9 cellular contexts compared by ENCODE assay signal in genomic region chr6:34182751-34183531, GRCh38. TPM values are rescaled to one million over a fixed set of nuclear protein-coding genes. Genes with fewer than 3 reads are reported as not detected.
DNase-seq lines count a peak whose midpoint lies in the region; ATAC-seq and TF ChIP-seq lines count a peak whose summit lies in the region.
"Had no signal": no experiment of that assay in that cellular context is flagged by ENCODE, and none has a peak within 500 bp of the region (broad histone marks: within the 10 kb centered on the region; RNA-seq: fewer than 3 reads in every experiment).

No MANE protein-coding gene starts in this region.

- in situ Hi-C loops in GM13976 (cut with MboI; ENCODE audit: low sequenced_read_pairs, unreplicated experiment), result loop anchor here (10.0 kb wide), 1 partner anchor 232 kb away; no protein-coding TSS in a partner anchor

- DNase-seq in GM13976 (ENCODE audit: low spot score), result peak; percentile 74
- peak; percentile 94 for DNase-seq in SKM-1 (lab: John Stamatoyannopoulos, UW; ENCODE audit: unreplicated experiment)
- DNase-seq in stimulated activated CD4-positive, alpha-beta T cell treated with anti-CD3 and anti-CD28 coated beads, Interleukin-1b, Interleukin-23, amount 100 ng/mL, for 48 hours, result peak; percentile 76
- no peak for DNase-seq in NCI-H1436 treated with DMSO at 0.1 percent for 48 hours (lab: John Stamatoyannopoulos, UW)
- no peak for DNase-seq in ovary

- TF ChIP-seq CTCF in GM13976 (IDR thresholded peaks at IDR 0.05; ENCODE audit: borderline replicate concordance, control extremely low read depth, extremely low read depth, insufficient read depth, missing control alignments) (no peak), ovary (IDR thresholded peaks at IDR 0.05) (no peak)

- no peak for TF ChIP-seq EP300 in ovary (IDR thresholded peaks at IDR 0.05)

- H3K36me3 Mint-ChIP-seq in activated naive CD4-positive, alpha-beta T cell treated with anti-CD3 and anti-CD28 coated beads, Interleukin-2, amount 50 U/mL, for 24 hours, result peaks cover 2% of the 10 kb centered on the region

- no peaks in the 10 kb centered on the region for H3K36me3 ChIP-seq in ovary

- ATAC-seq in GM19397 (IDR thresholded peaks at IDR 0.05; ENCODE audit: unreplicated experiment) (no peak), HG03095 (IDR thresholded peaks at IDR 0.05; ENCODE audit: unreplicated experiment) (no peak)

- no peaks in the 10 kb centered on the region for H3K9me3 Mint-ChIP-seq in activated naive CD4-positive, alpha-beta T cell treated with anti-CD3 and anti-CD28 coated beads, Interleukin-2, amount 50 U/mL, for 24 hours

- H3K4me3 Mint-ChIP-seq in activated naive CD4-positive, alpha-beta T cell treated with anti-CD3 and anti-CD28 coated beads, Interleukin-2, amount 50 U/mL, for 24 hours, result peak overlapping the region; percentile 82

- intact Hi-C loops in ovary (cut with DNase I), result no loop called here

- no peak overlapping the region for H3K27ac ChIP-seq in ovary
- H3K27ac ChIP-seq: epithelial cell of prostate had no signal

- no peak overlapping the region for H3K4me3 ChIP-seq in ovary

- no peak for TF ChIP-seq POLR2A in ovary (IDR thresholded peaks at IDR 0.05)

- 85 to 90% (median 86%) methylated on average over 8 of the region's 8 CpGs for WGBS in ovary, 3 donors

- H3K4me1 Mint-ChIP-seq in activated naive CD4-positive, alpha-beta T cell treated with anti-CD3 and anti-CD28 coated beads, Interleukin-2, amount 50 U/mL, for 24 hours, result peaks cover 34% of the 10 kb centered on the region

- no peaks in the 10 kb centered on the region for H3K4me1 ChIP-seq in ovary (ENCODE audit: insufficient read depth)

- H3K9me3 ChIP-seq in ovary, result no peaks in the 10 kb centered on the region

- H3K27me3 ChIP-seq in ovary, result no peaks in the 10 kb centered on the region

- no peaks in the 10 kb centered on the region for H3K27me3 Mint-ChIP-seq in activated naive CD4-positive, alpha-beta T cell treated with anti-CD3 and anti-CD28 coated beads, Interleukin-2, amount 50 U/mL, for 24 hours

- H3K27ac Mint-ChIP-seq in activated naive CD4-positive, alpha-beta T cell treated with anti-CD3 and anti-CD28 coated beads, Interleukin-2, amount 50 U/mL, for 24 hours, result peak overlapping the region; percentile 94

RNA-seq across cellular contexts. Expression of gene GRM4, which starts 37.1 kb away (rescaled TPM):
- under 1 TPM in 5 of 7 donors, not detected in 2; under 0.01 to 0.37 (median 0.15) TPM for total RNA-seq in ovary
- under 1 TPM; 0.05 to 0.06 TPM for polyA plus RNA-seq in ovary

RNA-seq across cellular contexts. Expression of gene HMGA1, which starts 53.7 kb away (rescaled TPM):
- 10 to 100 TPM in 4 of 7 donors, 1 to 10 TPM in 3; 5.1 to 39.9 (median 10.4) TPM for total RNA-seq in ovary
- polyA plus RNA-seq in ovary, result 1 to 10 TPM; 2.4 to 5.6 TPM

Comparison
In these comparisons a context has a peak if more than half of its experiments do, and no peak if none do; other contexts are left out.
1. DNase-seq: peak in GM13976 (single experiment), SKM-1 (single experiment) and stimulated activated CD4-positive, alpha-beta T cell treated with anti-CD3 and anti-CD28 coated beads, Interleukin-1b, Interleukin-23, amount 100 ng/mL, for 48 hours (single experiment); none in NCI-H1436 treated with DMSO at 0.1 percent for 48 hours (single experiment) and ovary (0 of 5).